9 cellular contexts compared by ENCODE assay signal in genomic region chr10:128124813-128125403, GRCh38. TPM values are rescaled to one million over a fixed set of nuclear protein-coding genes. Genes with fewer than 3 reads are reported as not detected.
DNase-seq lines count a peak whose midpoint lies in the region; ATAC-seq and TF ChIP-seq lines count a peak whose summit lies in the region.
"Had no signal": no experiment of that assay in that cellular context is flagged by ENCODE, and none has a peak within 500 bp of the region (broad histone marks: within the 10 kb centered on the region; RNA-seq: fewer than 3 reads in every experiment).

No MANE protein-coding gene starts in this region.

- peak overlapping the region; percentile 92 for H3K4me3 Mint-ChIP-seq in GM23338
- H3K4me3 Mint-ChIP-seq in activated CD8-positive, alpha-beta T cell treated with anti-CD3 and anti-CD28 coated beads for 36 hours: peak overlapping the region; percentile 96

- no peak overlapping the region for H3K27ac Mint-ChIP-seq in GM23338
- peak overlapping the region; percentile 88 for H3K27ac Mint-ChIP-seq in activated CD8-positive, alpha-beta T cell treated with anti-CD3 and anti-CD28 coated beads for 36 hours

- peaks cover 24% of the 10 kb centered on the region for H3K4me1 Mint-ChIP-seq in GM23338
- peaks cover 28% of the 10 kb centered on the region for H3K4me1 Mint-ChIP-seq in activated CD8-positive, alpha-beta T cell treated with anti-CD3 and anti-CD28 coated beads for 36 hours (ENCODE audit: low read depth)

- DNase-seq in AG04449 (ENCODE audit: low read depth, low spot score): no peak
- no peak for DNase-seq in GM23338 (ENCODE audit: low spot score)
- no peak for DNase-seq in activated CD8-positive, alpha-beta T cell treated with anti-CD3 and anti-CD28 coated beads for 36 hours
- no peak for DNase-seq in left colon
- DNase-seq in GM03348 (ENCODE audit: low spot score): no peak
- DNase-seq in stimulated activated CD4-positive, alpha-beta T cell treated with anti-CD3 and anti-CD28 coated beads, Interleukin-4, amount 100 ng/mL, for 1 hour: no peak
- DNase-seq: nucleus accumbens had no signal

- no peak overlapping the region for H2AFZ ChIP-seq in GM23338

- peak overlapping the region; percentile 97 for H3K4me2 ChIP-seq in GM23338

- no peaks in the 10 kb centered on the region for H3F3A ChIP-seq in GM23338 (replicated peaks; ENCODE audit: low read depth)

- peaks cover 24% of the 10 kb centered on the region for H3K4me1 ChIP-seq in GM23338 (ENCODE audit: insufficient read depth)

- H3K9me3 Mint-ChIP-seq in GM23338: no peaks in the 10 kb centered on the region
- H3K9me3 Mint-ChIP-seq in activated CD8-positive, alpha-beta T cell treated with anti-CD3 and anti-CD28 coated beads for 36 hours: no peaks in the 10 kb centered on the region

- H4K20me1 ChIP-seq in GM23338 (replicated peaks; ENCODE audit: insufficient read depth): peaks cover 34% of the 10 kb centered on the region

- no peaks in the 10 kb centered on the region for H3K9me2 ChIP-seq in GM23338 (ENCODE audit: insufficient read depth)

- H3K4me3 ChIP-seq in AG04449 (ENCODE audit: low read depth, low read length) (peak overlapping the region; percentile 72), GM23338 (peak overlapping the region; percentile 94)

- intact Hi-C loops in activated CD8-positive, alpha-beta T cell treated with anti-CD3 and anti-CD28 coated beads for 36 hours (cut with micrococcal nuclease): no loop called here
- intact Hi-C loops in left colon (cut with DNase I, micrococcal nuclease): no loop called here

- H3K79me2 ChIP-seq in GM23338 (replicated peaks; ENCODE audit: insufficient read depth): peaks cover 56% of the 10 kb centered on the region

- peaks cover 8% of the 10 kb centered on the region for H3K27me3 Mint-ChIP-seq in GM23338 (ENCODE audit: insufficient read depth, low read depth, poor library complexity)
- H3K27me3 Mint-ChIP-seq in activated CD8-positive, alpha-beta T cell treated with anti-CD3 and anti-CD28 coated beads for 36 hours: peaks cover 32% of the 10 kb centered on the region

- H3K36me3 Mint-ChIP-seq in GM23338 (ENCODE audit: low read depth): peaks cover 26% of the 10 kb centered on the region; the same call in 2 of the 3 replicates
- peaks cover 52% of the 10 kb centered on the region for H3K36me3 Mint-ChIP-seq in activated CD8-positive, alpha-beta T cell treated with anti-CD3 and anti-CD28 coated beads for 36 hours (ENCODE audit: low read depth)

- no peak overlapping the region for H3K27ac ChIP-seq in GM23338 (ENCODE audit: low read depth)

- ATAC-seq in GM23338 (no peak), left colon (peak; percentile 9), HG03095 (IDR thresholded peaks at IDR 0.05; ENCODE audit: unreplicated experiment) (no peak), HG03159 (IDR thresholded peaks at IDR 0.05; ENCODE audit: unreplicated experiment) (no peak)
- no peak for ATAC-seq in activated CD8-positive, alpha-beta T cell treated with anti-CD3 and anti-CD28 coated beads for 36 hours

- POLR2A ChIA-PET in AG04449 (lab: Yijun Ruan, JAX): no interaction called here
- POLR2A ChIA-PET in activated CD8-positive, alpha-beta T cell treated with anti-CD3 and anti-CD28 coated beads for 36 hours (lab: Charles Lee): interaction anchor here (0.5 to 3.0 kb wide), 12 partner anchors 9 to 86 kb away, joined by 3 to 18 read pairs (median 4); no protein-coding TSS in a partner anchor

- peaks cover 12% of the 10 kb centered on the region for H3K36me3 ChIP-seq in GM23338 (ENCODE audit: insufficient read depth)

- no peaks in the 10 kb centered on the region for H3K27me3 ChIP-seq in GM23338 (ENCODE audit: insufficient read depth)

- CTCF ChIA-PET in AG04449 (lab: Yijun Ruan, JAX): interaction anchor here (0.8 to 2.1 kb wide), 2 partner anchors 9 to 26 kb away, joined by 4 to 9 read pairs; no protein-coding TSS in a partner anchor
- CTCF ChIA-PET in activated CD8-positive, alpha-beta T cell treated with anti-CD3 and anti-CD28 coated beads for 36 hours (lab: Charles Lee): interaction anchor here (0.7 to 2.4 kb wide), 4 partner anchors 9 to 83 kb away, joined by 3 to 14 read pairs (median 4); no protein-coding TSS in a partner anchor

- TF ChIP-seq CTCF in AG04449 (IDR thresholded peaks at IDR 0.05; ENCODE audit: insufficient read depth, low read length, missing control alignments): no peak
- no peak for TF ChIP-seq CTCF in GM23338 (conservative IDR thresholded peaks at IDR 0.05; ENCODE audit: low read depth in 2 of 2)
- no peak for TF ChIP-seq CTCF in activated CD8-positive, alpha-beta T cell treated with anti-CD3 and anti-CD28 coated beads for 36 hours (IDR thresholded peaks at IDR 0.05)

TF ChIP-seq in GM23338, 12 proteins besides CTCF, POLR2A, EP300 and RAD21:
- no peak for TF ChIP-seq POLR2AphosphoS5 (IDR thresholded peaks at IDR 0.05; ENCODE audit: low read depth)

RNA-seq across cellular contexts. Expression of gene MKI67, which starts 1.3 kb away (rescaled TPM):
- total RNA-seq in GM23338 (2014; rRNA removed; shearing (Covaris generic)): 51.3 and 58.0 TPM in 2 replicates
- 88.7 and 103 TPM in 2 replicates for polyA plus RNA-seq in GM23338 (2016; fragmentation: Nextera tagmentation; extraction: Ambion mirVana)
- 100 to 1,000 TPM; 205 to 230 TPM for total RNA-seq in activated CD8-positive, alpha-beta T cell treated with anti-CD3 and anti-CD28 coated beads for 36 hours
- 10 to 100 TPM; 10.8 to 39.5 TPM for total RNA-seq in left colon
